10 cellular contexts compared by ENCODE assay signal in genomic region chr2:42138163-42139016, GRCh38. TPM values are rescaled to one million over a fixed set of nuclear protein-coding genes. Genes with fewer than 3 reads are reported as not detected.
DNase-seq lines count a peak whose midpoint lies in the region; ATAC-seq and TF ChIP-seq lines count a peak whose summit lies in the region.
"Had no signal": no experiment of that assay in that cellular context is flagged by ENCODE, and none has a peak within 500 bp of the region (broad histone marks: within the 10 kb centered on the region; RNA-seq: fewer than 3 reads in every experiment).

No MANE protein-coding gene starts in this region.

- no peak overlapping the region for H3K4me3 ChIP-seq in fibroblast of pulmonary artery (replicated peaks; ENCODE audit: low read depth, low read length)
- H3K4me3 ChIP-seq: K562 had no signal

- intact Hi-C loops in sciatic nerve (cut with DNase I): no loop called here

- no peak for TF ChIP-seq CTCF in fibroblast of pulmonary artery (IDR thresholded peaks at IDR 0.05; ENCODE audit: low read length, missing control alignments)

- DNase-seq in GM03348 (ENCODE audit: low spot score) (peak; percentile 71), RPMI7951 (ENCODE audit: low read depth) (peak; percentile 98), fibroblast of pulmonary artery (ENCODE audit: low read depth) (peak; percentile 98), sciatic nerve (ENCODE audit: low spot score) (peak; percentile 68), KG1 (lab: John Stamatoyannopoulos, UW) (no peak), AML-193 (lab: John Stamatoyannopoulos, UW) (no peak), RKO (ENCODE audit: low spot score) (no peak), NCI-H82 treated with DMSO at 0.1 percent for 48 hours (lab: John Stamatoyannopoulos, UW; ENCODE audit: unreplicated experiment) (no peak)
- DNase-seq: activated CD4-positive, alpha-beta T cell treated with anti-CD3 and anti-CD28 coated beads for 1 hour had no signal

- ATAC-seq in sciatic nerve: peak; percentile 41
- ATAC-seq: K562 had no signal

RNA-seq across cellular contexts. Expression of gene EML4, which starts 30.8 kb away (rescaled TPM):
- 30.8 and 37.1 TPM in 2 replicates for total RNA-seq in RPMI7951 (2014; rRNA removed; shearing (Covaris generic))
- 59.5 TPM for total RNA-seq in sciatic nerve

Comparison
In these comparisons a context has a peak if more than half of its experiments do, and no peak if none do; other contexts are left out.
1. DNase-seq: peak in GM03348 (single experiment), RPMI7951 (single experiment), fibroblast of pulmonary artery (single experiment) and sciatic nerve (single experiment); none in KG1 (single experiment), AML-193 (0 of 2), RKO (single experiment) and NCI-H82 treated with DMSO at 0.1 percent for 48 hours (single experiment).